11 cellular contexts compared by ENCODE assay signal in the genomic region with DNA sequence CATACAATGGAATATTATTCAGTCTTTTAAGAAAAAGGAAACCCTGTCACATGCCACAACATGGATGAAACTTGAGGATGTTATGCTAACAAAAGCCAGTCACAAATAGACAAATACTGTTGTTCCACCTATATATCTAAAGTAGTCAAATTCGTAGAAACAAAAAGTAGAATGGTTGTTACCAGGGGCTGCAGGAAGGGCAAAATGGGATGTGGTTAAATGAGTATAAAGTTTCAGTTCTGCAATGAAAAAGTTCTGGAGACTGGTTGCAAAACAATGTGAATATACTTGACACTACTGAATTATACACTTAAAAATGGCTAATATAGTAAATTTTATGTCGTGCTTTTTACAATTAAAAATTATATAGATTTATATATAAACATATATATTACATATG.
DNase-seq lines count a peak whose midpoint lies in the region; ATAC-seq and FAIRE-seq lines count a peak whose summit lies in the region.
"Had no signal": no experiment of that assay in that cellular context is flagged by ENCODE, and none has a peak within 500 bp of the region (broad histone marks: within the 10 kb centered on the region; RNA-seq: fewer than 3 reads in every experiment).

No MANE protein-coding gene starts in this region.

- DNase-seq in OCI-M1 (lab: John Stamatoyannopoulos, UW): peak; percentile 16
- no peak for DNase-seq in RCC 7860 (ENCODE audit: low spot score)
- no peak for DNase-seq in GM19238 (ENCODE audit: insufficient read length, low spot score)
- no peak for DNase-seq in substantia nigra (lab: John Stamatoyannopoulos, UW)
- no peak for DNase-seq in GM19240 (ENCODE audit: insufficient read length, low spot score)
- DNase-seq: CD4-positive, alpha-beta T cell; left colon; NCI-H2081 treated with DMSO at 0.1 percent for 48 hours had no signal

- peak; percentile 90 for ATAC-seq in GM18861 (IDR thresholded peaks at IDR 0.05; ENCODE audit: unreplicated experiment)
- ATAC-seq in GM21717 (IDR thresholded peaks at IDR 0.05; ENCODE audit: unreplicated experiment): peak; percentile 93
- peak; percentile 99 for ATAC-seq in HG03159 (IDR thresholded peaks at IDR 0.05; ENCODE audit: unreplicated experiment)
- ATAC-seq: left colon had no signal

- no peak for FAIRE-seq in RCC 7860 (lab: Jason Lieb, UNC)

- H3K27ac ChIP-seq in substantia nigra (ENCODE audit: low read depth, low read length, poor library complexity, severe bottlenecking): no peak overlapping the region
